ENCODE assay signal across 13 cellular contexts in genomic region chr1:38061883-38062328, GRCh38. TPM values are rescaled to one million over a fixed set of nuclear protein-coding genes. Genes with fewer than 3 reads are reported as not detected.
DNase-seq lines count a peak whose midpoint lies in the region; ATAC-seq and TF ChIP-seq lines count a peak whose summit lies in the region.
"Had no signal": no experiment of that assay in that cellular context is flagged by ENCODE, and none has a peak within 500 bp of the region (broad histone marks: within the 10 kb centered on the region; RNA-seq: fewer than 3 reads in every experiment).

No MANE protein-coding gene starts in this region.

- DNase-seq in GM06990 (ENCODE audit: extremely low read depth, insufficient read length) (peak; percentile 45), M059J (ENCODE audit: low read depth) (peak; percentile 18), OCI-M1 (lab: John Stamatoyannopoulos, UW) (no peak)
- no peak for DNase-seq in stimulated activated CD4-positive, alpha-beta T cell treated with anti-CD3 and anti-CD28 coated beads, Interleukin-4, amount 100 ng/mL, for 1 hour
- DNase-seq: HCEC 1CT, mucosa of descending colon, NCI-H2029 treated with DMSO at 0.1 percent for 48 hours, right cardiac atrium, thyroid gland had no signal

- ATAC-seq in GM19023 (IDR thresholded peaks at IDR 0.05; ENCODE audit: unreplicated experiment) (peak; percentile 62), HG02610 (IDR thresholded peaks at IDR 0.05; ENCODE audit: unreplicated experiment) (peak; percentile 83), SK-N-SH treated with all-trans-retinoic acid at 6 μM for 48 hours (no peak), GM21515 (IDR thresholded peaks at IDR 0.05; ENCODE audit: unreplicated experiment) (no peak)
- ATAC-seq: mucosa of descending colon, right cardiac atrium had no signal

- TF ChIP-seq CTCF in GM06990 (IDR thresholded peaks at IDR 0.05; ENCODE audit: insufficient read depth, low read length, poor library complexity, severe bottlenecking), result no peak

- no peak overlapping the region for H3K4me3 ChIP-seq in GM06990 (replicated peaks; ENCODE audit: low read depth, low read length)
- H3K4me3 ChIP-seq: mucosa of descending colon, thyroid gland had no signal

- H3K36me3 ChIP-seq in GM06990 (ENCODE audit: control insufficient read depth, insufficient read depth, low read length), result no peaks in the 10 kb centered on the region
- H3K36me3 ChIP-seq: thyroid gland had no signal

- H3K27me3 ChIP-seq in GM06990 (replicated peaks; ENCODE audit: control insufficient read depth, insufficient read depth, low read length), result no peaks in the 10 kb centered on the region
- H3K27me3 ChIP-seq: thyroid gland had no signal

TF ChIP-seq in SK-N-SH treated with all-trans-retinoic acid at 6 μM for 48 hours, 23 proteins besides CTCF, POLR2A, EP300 and RAD21:
- TF ChIP-seq ISL1 (CRISPR knock-in tag; IDR thresholded peaks at IDR 0.05), result no peak
TF ChIP-seq in SK-N-SH treated with all-trans-retinoic acid at 6 μM for 48 hours: peak in this region for 0.

RNA-seq across cellular contexts. Expression of gene POU3F1, which starts 15.3 kb away (rescaled TPM):
- total RNA-seq in M059J (2014; rRNA removed; shearing (Covaris generic)), result not detected in 2 replicates
- total RNA-seq: mucosa of descending colon, thyroid gland had no signal

RNA-seq across cellular contexts. Expression of gene UTP11, which starts 49.4 kb away (rescaled TPM):
- total RNA-seq in M059J (2014; rRNA removed; shearing (Covaris generic)), result 69.6 and 103 TPM in 2 replicates

RNA-seq across cellular contexts. Expression of gene FHL3, which starts 56.6 kb away (rescaled TPM):
- 18.2 and 24.6 TPM in 2 replicates for total RNA-seq in M059J (2014; rRNA removed; shearing (Covaris generic))

Comparison
In these comparisons a context has a peak if more than half of its experiments do, and no peak if none do; other contexts are left out.
1. DNase-seq: peak in GM06990 (single experiment) and M059J (single experiment); none in stimulated activated CD4-positive, alpha-beta T cell treated with anti-CD3 and anti-CD28 coated beads, Interleukin-4, amount 100 ng/mL, for 1 hour (single experiment) and OCI-M1 (single experiment).
2. ATAC-seq: peak in GM19023 (single experiment) and HG02610 (single experiment); none in SK-N-SH treated with all-trans-retinoic acid at 6 μM for 48 hours (single experiment) and GM21515 (single experiment).